In the genomic region with DNA sequence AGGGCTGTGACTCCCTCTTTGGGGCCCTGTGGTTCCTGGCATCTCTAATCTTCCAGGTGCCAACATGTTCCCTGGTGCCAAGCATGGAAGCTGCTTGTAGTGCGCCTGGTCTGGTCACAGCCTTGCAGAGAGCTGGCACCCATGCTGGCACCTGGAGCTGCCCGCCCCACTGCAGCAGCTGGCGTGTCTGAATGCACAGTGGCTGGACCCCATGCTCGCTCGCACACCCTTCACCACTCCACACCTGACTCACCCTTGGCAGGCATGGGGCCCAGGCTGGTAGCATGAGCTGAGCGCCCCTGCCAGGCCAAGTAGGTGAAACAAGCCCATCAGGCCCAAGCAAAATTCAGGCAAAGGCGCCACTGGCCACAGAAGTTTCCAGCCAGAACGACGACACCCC, we compare ENCODE assay signal across 22 cellular contexts.
"Had no signal": no experiment of that assay in that cellular context is flagged by ENCODE, and none has a peak within 500 bp of the region (broad histone marks: within the 10 kb centered on the region; RNA-seq: fewer than 3 reads in every experiment).

No MANE protein-coding gene starts in this region.

- H3K4me1 ChIP-seq: breast epithelium, Peyer's patch had no signal

- H3K4me3 Mint-ChIP-seq: activated B cell treated with CpG ODN at 0.5 μM for 24 hours; activated CD4-positive, alpha-beta T cell treated with anti-CD3 and anti-CD28 coated beads, Interleukin-2, amount 10 ng/mL, durations not matched to agents 24 days and 14 days; activated CD8-positive, alpha-beta memory T cell treated with anti-CD3 and anti-CD28 coated beads, Interleukin-2, amount 10 ng/mL, durations not matched to agents 7 days and 5 days; activated naive CD4-positive, alpha-beta T cell treated with anti-CD3 and anti-CD28 coated beads, Interleukin-2, amount 50 U/mL, for 24 hours; activated T-cell treated with anti-CD3 and anti-CD28 coated beads, Interleukin-2, amount 50 U/mL, for 24 hours; activated T-helper 1 cell treated with anti-CD3 and anti-CD28 coated beads, Interleukin-12 subunit alpha, Interleukin-12 subunit beta, Interleukin-2, Interleukin-4 antibody, amounts not matched to agents 30 ng/mL and 10 ng/mL and 1 ng/mL, durations not matched to agents 14 hours and 24 hours and 36 hours; T-helper 1 cell treated with Interleukin-12 subunit alpha and Interleukin-12 subunit beta and Interleukin-4 antibody, amounts not matched to agents 30 μg/mL and 1 μg/mL, for 36 hours had no signal

- DNase-seq: activated B cell treated with CpG ODN at 0.5 μM for 24 hours; activated CD4-positive, alpha-beta T cell treated with anti-CD3 and anti-CD28 coated beads for 1 hour; activated CD8-positive, alpha-beta memory T cell treated with anti-CD3 and anti-CD28 coated beads, Interleukin-2, amount 10 ng/mL, durations not matched to agents 7 days and 5 days; activated effector memory CD4-positive, alpha-beta T cell treated with Interleukin-2 at 50 U/mL for 16 hours; activated naive CD4-positive, alpha-beta T cell; activated T-cell treated with anti-CD3 and anti-CD28 coated beads, Interleukin-2, amount 50 U/mL, for 24 hours; aorta; NCI-H1048; NCI-H1417; NCI-H1930; NCI-H2171; NCI-H2227 treated with DMSO at 0.1 percent for 48 hours; NCI-H446 treated with DMSO at 0.1 percent for 48 hours; NCI-H524 treated with DMSO at 0.1 percent for 48 hours; NK-92 treated with Interleukin-12 subunit alpha and Interleukin-12 subunit beta, amount 100 ng/mL, for 24 hours; Peyer's patch; SHP77 treated with DMSO at 0.1 percent for 48 hours had no signal

- H3K4me3 ChIP-seq: breast epithelium, Peyer's patch had no signal

- H3K27ac Mint-ChIP-seq: activated B cell treated with CpG ODN at 0.5 μM for 24 hours; activated CD4-positive, alpha-beta T cell treated with anti-CD3 and anti-CD28 coated beads, Interleukin-2, amount 10 ng/mL, durations not matched to agents 24 days and 14 days; activated CD8-positive, alpha-beta memory T cell treated with anti-CD3 and anti-CD28 coated beads, Interleukin-2, amount 10 ng/mL, durations not matched to agents 7 days and 5 days; activated naive CD4-positive, alpha-beta T cell treated with anti-CD3 and anti-CD28 coated beads, Interleukin-2, amount 50 U/mL, for 24 hours; activated T-cell treated with anti-CD3 and anti-CD28 coated beads, Interleukin-2, amount 50 U/mL, for 24 hours; activated T-helper 1 cell treated with anti-CD3 and anti-CD28 coated beads, Interleukin-12 subunit alpha, Interleukin-12 subunit beta, Interleukin-2, Interleukin-4 antibody, amounts not matched to agents 30 ng/mL and 10 ng/mL and 1 ng/mL, durations not matched to agents 14 hours and 24 hours and 36 hours; T-helper 1 cell treated with Interleukin-12 subunit alpha and Interleukin-12 subunit beta and Interleukin-4 antibody, amounts not matched to agents 30 μg/mL and 1 μg/mL, for 36 hours had no signal

- H3K4me1 Mint-ChIP-seq: activated B cell treated with CpG ODN at 0.5 μM for 24 hours; activated CD4-positive, alpha-beta T cell treated with anti-CD3 and anti-CD28 coated beads, Interleukin-2, amount 10 ng/mL, durations not matched to agents 24 days and 14 days; activated CD8-positive, alpha-beta memory T cell treated with anti-CD3 and anti-CD28 coated beads, Interleukin-2, amount 10 ng/mL, durations not matched to agents 7 days and 5 days; activated naive CD4-positive, alpha-beta T cell treated with anti-CD3 and anti-CD28 coated beads, Interleukin-2, amount 50 U/mL, for 24 hours had no signal

- H3K9me3 Mint-ChIP-seq: activated B cell treated with CpG ODN at 0.5 μM for 24 hours; activated CD4-positive, alpha-beta T cell treated with anti-CD3 and anti-CD28 coated beads, Interleukin-2, amount 10 ng/mL, durations not matched to agents 24 days and 14 days; activated naive CD4-positive, alpha-beta T cell treated with anti-CD3 and anti-CD28 coated beads, Interleukin-2, amount 50 U/mL, for 24 hours; activated T-cell treated with anti-CD3 and anti-CD28 coated beads, Interleukin-2, amount 50 U/mL, for 24 hours; activated T-helper 1 cell treated with anti-CD3 and anti-CD28 coated beads, Interleukin-12 subunit alpha, Interleukin-12 subunit beta, Interleukin-2, Interleukin-4 antibody, amounts not matched to agents 30 ng/mL and 10 ng/mL and 1 ng/mL, durations not matched to agents 14 hours and 24 hours and 36 hours; T-helper 1 cell treated with Interleukin-12 subunit alpha and Interleukin-12 subunit beta and Interleukin-4 antibody, amounts not matched to agents 30 μg/mL and 1 μg/mL, for 36 hours had no signal

- H3K36me3 Mint-ChIP-seq: activated CD8-positive, alpha-beta memory T cell treated with anti-CD3 and anti-CD28 coated beads, Interleukin-2, amount 10 ng/mL, durations not matched to agents 7 days and 5 days; activated naive CD4-positive, alpha-beta T cell treated with anti-CD3 and anti-CD28 coated beads, Interleukin-2, amount 50 U/mL, for 24 hours had no signal

- H3K27ac ChIP-seq: breast epithelium, Peyer's patch had no signal

- H3K9me3 ChIP-seq: breast epithelium, Peyer's patch had no signal

- H3K27me3 ChIP-seq: Peyer's patch had no signal

- H3K36me3 ChIP-seq: breast epithelium, Peyer's patch had no signal

- ATAC-seq: activated CD8-positive, alpha-beta memory T cell treated with anti-CD3 and anti-CD28 coated beads, Interleukin-2, amount 10 ng/mL, durations not matched to agents 7 days and 5 days had no signal

- H3K27me3 Mint-ChIP-seq: activated CD4-positive, alpha-beta T cell treated with anti-CD3 and anti-CD28 coated beads, Interleukin-2, amount 10 ng/mL, durations not matched to agents 24 days and 14 days had no signal
